Comparison of ENCODE assay signal across 12 cellular contexts in genomic region chr15:44812029-44812517, GRCh38.
DNase-seq lines count a peak whose midpoint lies in the region; ATAC-seq, FAIRE-seq and TF ChIP-seq lines count a peak whose summit lies in the region.
"Had no signal": no experiment of that assay in that cellular context is flagged by ENCODE, and none has a peak within 500 bp of the region (broad histone marks: within the 10 kb centered on the region; RNA-seq: fewer than 3 reads in every experiment).

No MANE protein-coding gene starts in this region.

- POLR2A ChIA-PET in HepG2 (lab: Yijun Ruan, JAX), result interaction anchor here (1.0 to 1.6 kb wide), 11 partner anchors 8 to 149 kb away, joined by 4 to 11 read pairs (median 5); partner anchors contain the start of genes B2M and SPG11

- H3K36me3 ChIP-seq in HepG2 (replicated peaks in 1 of 2; ENCODE audit: control insufficient read depth in 1 of 2, insufficient read depth in 2 of 2, low read length in 2 of 2) (no peaks in the 10 kb centered on the region), spleen (no peaks in the 10 kb centered on the region)
- H3K36me3 ChIP-seq: thyroid gland had no signal

- intact Hi-C loops in HepG2 (cut with micrococcal nuclease; ENCODE audit: unreplicated experiment), result loop anchor here (2.0 kb wide), 1 partner anchor 41 kb away; no protein-coding TSS in a partner anchor
- intact Hi-C loops in spleen (cut with DNase I; ENCODE audit: low total_unique reads), result no loop called here

- peaks cover 62% of the 10 kb centered on the region for H3K4me1 ChIP-seq in HepG2 (ENCODE audit: insufficient read depth, low read length)
- no peaks in the 10 kb centered on the region for H3K4me1 ChIP-seq in spleen
- H3K4me1 ChIP-seq: thyroid gland had no signal

- WGBS in HepG2 (ENCODE audit: low lambda C conversion rate), result 3% methylated on average over 5 of the region's 5 CpGs
- 65 to 81% (median 79%) methylated on average over 5 of the region's 5 CpGs for WGBS in spleen, 5 donors

- DNase-seq in DMS53 (lab: John Stamatoyannopoulos, UW) (peak; percentile 95), NCI-H187 treated with DMSO at 0.1 percent for 48 hours (lab: John Stamatoyannopoulos, UW) (peak; percentile 88), SHP77 treated with DMSO at 0.1 percent for 48 hours (lab: John Stamatoyannopoulos, UW) (peak; percentile 45), HepG2 (ENCODE audit: low spot score) (peak; percentile 93), spleen (no peak), inferior parietal cortex (ENCODE audit: extremely low spot score) (no peak)
- DNase-seq in stimulated activated CD4-positive, alpha-beta T cell treated with anti-CD3 and anti-CD28 coated beads, Interleukin-12 subunit alpha, Interleukin-12 subunit beta, amount 100 ng/mL, for 4 hours, result no peak
- DNase-seq in activated CD4-positive, alpha-beta T cell treated with anti-CD3 and anti-CD28 coated beads, Interleukin-2, amount 50 U/mL, for 4 hours, result no peak
- DNase-seq: effector CD4-positive, alpha-beta T cell; mesendoderm; retina; thyroid gland had no signal

- in situ Hi-C loops in HepG2 (cut with HindIII; ENCODE audit: extremely low pct_ligation_motif_present, low pct_unique_long_range_greater_than_20kb), result no loop called here

- TF ChIP-seq POLR2A in HepG2 (IDR thresholded peaks at IDR 0.05; ENCODE audit: insufficient read depth in 1 of 2, low read depth in 2 of 2, low read length in 2 of 2) (no peak), spleen (IDR thresholded peaks at IDR 0.05) (no peak)

- CTCF ChIA-PET in HepG2 (lab: Yijun Ruan, JAX; ENCODE audit: low intra/inter-chr PET ratio, low total read pairs), result no interaction called here

- peak overlapping the region; percentile 24 for H2AFZ ChIP-seq in HepG2 (ENCODE audit: low read length)

- BruUV-seq in HepG2 (replicated peaks; lab: Mats Ljungman, UMichigan), result no TSS peak

- H3K4me3 ChIP-seq in HepG2 (replicated peaks in 1 of 3; ENCODE audit: insufficient read depth in 1 of 3, low read depth in 2 of 3, low read length in 3 of 3) (peak overlapping the region in 1 of 3 experiments; percentile 13; a peak in 1 of 6 replicates), spleen (no peak overlapping the region)
- H3K4me3 ChIP-seq: thyroid gland had no signal

- H3K27ac ChIP-seq in HepG2 (ENCODE audit: extremely low read length, insufficient read depth, low read length), result peak overlapping the region; percentile 74
- H3K27ac ChIP-seq in spleen, result no peak overlapping the region
- H3K27ac ChIP-seq: thyroid gland had no signal

- peak overlapping the region; percentile 54 for H3K9ac ChIP-seq in HepG2 (ENCODE audit: insufficient read depth, low read depth, low read length)

- peak; percentile 95 for FAIRE-seq in HepG2 (lab: Jason Lieb, UNC)

- no peaks in the 10 kb centered on the region for H3K9me3 ChIP-seq in HepG2 (ENCODE audit: low read length)
- H3K9me3 ChIP-seq in spleen, result no peaks in the 10 kb centered on the region
- H3K9me3 ChIP-seq: thyroid gland had no signal

- H3K4me2 ChIP-seq in HepG2 (ENCODE audit: low read depth, low read length), result peak overlapping the region; percentile 66

- H3K79me2 ChIP-seq in HepG2 (ENCODE audit: insufficient read depth, low read length), result no peaks in the 10 kb centered on the region

- H3K27me3 ChIP-seq in HepG2 (ENCODE audit: control insufficient read depth in 1 of 2, insufficient read depth in 2 of 2, low read length in 2 of 2) (no peaks in the 10 kb centered on the region), spleen (replicated peaks in 1 of 7) (peaks cover 0 to 7% (median 0%) of the 10 kb centered on the region in 7 donors)
- H3K27me3 ChIP-seq: thyroid gland had no signal

- TF ChIP-seq CTCF in HepG2 (CRISPR knock-in tag; IDR thresholded peaks at IDR 0.05) (peak; percentile 64), spleen (IDR thresholded peaks at IDR 0.05 in 8 of 11, conservative IDR thresholded peaks at IDR 0.05 in 3 of 11) (no peak)

- ATAC-seq in HepG2, result peak; percentile 96

- TF ChIP-seq EP300 in HepG2 (IDR thresholded peaks at IDR 0.05; ENCODE audit: low read depth in 2 of 2, low read length in 2 of 2), result peak in 1 of 2 experiments; percentile 81; a peak in 3 of 4 replicates
- peak; percentile 70; the same call in 1 of the 2 replicates for TF ChIP-seq EP300 in HepG2 (CRISPR knock-in tag; IDR thresholded peaks at IDR 0.05; ENCODE audit: borderline replicate concordance)

- H4K20me1 ChIP-seq in HepG2 (ENCODE audit: insufficient read depth, low read length), result no peaks in the 10 kb centered on the region

- peak; percentile 62; the same call in 1 of the 2 replicates for TF ChIP-seq RAD21 in HepG2 (CRISPR knock-in tag; IDR thresholded peaks at IDR 0.05)

TF ChIP-seq in HepG2, 621 proteins besides CTCF, POLR2A, EP300 and RAD21 (continues in another document):
- TF ChIP-seq NR2F1 (CRISPR knock-in tag; IDR thresholded peaks at IDR 0.05), result peak in 1 of 2 experiments; percentile 23; a peak in 1 of 4 replicates
- no peak for TF ChIP-seq NONO (IDR thresholded peaks at IDR 0.05)
- peak; percentile 67 for TF ChIP-seq NONO (CRISPR knock-in tag; conservative IDR thresholded peaks at IDR 0.05)
- TF ChIP-seq ERF (CRISPR knock-in tag; IDR thresholded peaks at IDR 0.05), result peak; percentile 44; the same call in 1 of the 2 replicates
- TF ChIP-seq, protein P1, sequence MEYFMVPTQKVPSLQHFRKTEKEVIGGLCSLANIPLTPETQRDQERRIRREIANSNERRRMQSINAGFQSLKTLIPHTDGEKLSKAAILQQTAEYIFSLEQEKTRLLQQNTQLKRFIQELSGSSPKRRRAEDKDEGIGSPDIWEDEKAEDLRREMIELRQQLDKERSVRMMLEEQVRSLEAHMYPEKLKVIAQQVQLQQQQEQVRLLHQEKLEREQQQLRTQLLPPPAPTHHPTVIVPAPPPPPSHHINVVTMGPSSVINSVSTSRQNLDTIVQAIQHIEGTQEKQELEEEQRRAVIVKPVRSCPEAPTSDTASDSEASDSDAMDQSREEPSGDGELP (IDR thresholded peaks at IDR 0.05; ENCODE audit: borderline replicate concordance, low read depth), result peak; percentile 71; the same call in 1 of the 2 replicates
- TF ChIP-seq, protein P2, sequence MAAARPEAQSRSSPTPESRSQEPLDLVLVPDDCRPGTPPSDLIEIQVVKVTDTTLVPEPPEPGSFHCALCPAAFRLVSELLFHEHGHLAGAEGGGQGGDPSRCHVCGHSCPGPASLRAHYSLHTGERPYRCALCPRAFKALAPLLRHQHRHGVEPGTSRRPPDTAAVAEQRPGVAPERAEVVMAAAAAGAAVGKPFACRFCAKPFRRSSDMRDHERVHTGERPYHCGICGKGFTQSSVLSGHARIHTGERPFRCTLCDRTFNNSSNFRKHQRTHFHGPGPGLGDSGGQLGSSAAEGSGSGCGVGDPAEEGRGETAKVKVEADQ (CRISPR knock-in tag; IDR thresholded peaks at IDR 0.05; ENCODE audit: borderline replicate concordance), result no peak
- no peak for TF ChIP-seq ZXDC (CRISPR knock-in tag; IDR thresholded peaks at IDR 0.05)
- TF ChIP-seq RXRB (CRISPR knock-in tag; IDR thresholded peaks at IDR 0.05; ENCODE audit: borderline replicate concordance), result peak; percentile 84
- peak; percentile 72; the same call in 1 of the 2 replicates for TF ChIP-seq RXRA (CRISPR knock-in tag; IDR thresholded peaks at IDR 0.05)
- TF ChIP-seq, protein P3, sequence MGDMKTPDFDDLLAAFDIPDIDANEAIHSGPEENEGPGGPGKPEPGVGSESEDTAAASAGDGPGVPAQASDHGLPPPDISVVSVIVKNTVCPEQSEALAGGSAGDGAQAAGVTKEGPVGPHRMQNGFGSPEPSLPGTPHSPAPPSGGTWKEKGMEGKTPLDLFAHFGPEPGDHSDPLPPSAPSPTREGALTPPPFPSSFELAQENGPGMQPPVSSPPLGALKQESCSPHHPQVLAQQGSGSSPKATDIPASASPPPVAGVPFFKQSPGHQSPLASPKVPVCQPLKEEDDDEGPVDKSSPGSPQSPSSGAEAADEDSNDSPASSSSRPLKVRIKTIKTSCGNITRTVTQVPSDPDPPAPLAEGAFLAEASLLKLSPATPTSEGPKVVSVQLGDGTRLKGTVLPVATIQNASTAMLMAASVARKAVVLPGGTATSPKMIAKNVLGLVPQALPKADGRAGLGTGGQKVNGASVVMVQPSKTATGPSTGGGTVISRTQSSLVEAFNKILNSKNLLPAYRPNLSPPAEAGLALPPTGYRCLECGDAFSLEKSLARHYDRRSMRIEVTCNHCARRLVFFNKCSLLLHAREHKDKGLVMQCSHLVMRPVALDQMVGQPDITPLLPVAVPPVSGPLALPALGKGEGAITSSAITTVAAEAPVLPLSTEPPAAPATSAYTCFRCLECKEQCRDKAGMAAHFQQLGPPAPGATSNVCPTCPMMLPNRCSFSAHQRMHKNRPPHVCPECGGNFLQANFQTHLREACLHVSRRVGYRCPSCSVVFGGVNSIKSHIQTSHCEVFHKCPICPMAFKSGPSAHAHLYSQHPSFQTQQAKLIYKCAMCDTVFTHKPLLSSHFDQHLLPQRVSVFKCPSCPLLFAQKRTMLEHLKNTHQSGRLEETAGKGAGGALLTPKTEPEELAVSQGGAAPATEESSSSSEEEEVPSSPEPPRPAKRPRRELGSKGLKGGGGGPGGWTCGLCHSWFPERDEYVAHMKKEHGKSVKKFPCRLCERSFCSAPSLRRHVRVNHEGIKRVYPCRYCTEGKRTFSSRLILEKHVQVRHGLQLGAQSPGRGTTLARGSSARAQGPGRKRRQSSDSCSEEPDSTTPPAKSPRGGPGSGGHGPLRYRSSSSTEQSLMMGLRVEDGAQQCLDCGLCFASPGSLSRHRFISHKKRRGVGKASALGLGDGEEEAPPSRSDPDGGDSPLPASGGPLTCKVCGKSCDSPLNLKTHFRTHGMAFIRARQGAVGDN (CRISPR knock-in tag; IDR thresholded peaks at IDR 0.05), result peak; percentile 66
- no peak for TF ChIP-seq ZFP36 (IDR thresholded peaks at IDR 0.05; ENCODE audit: borderline replicate concordance, low read depth, low read length, partially characterized antibody)

Comparison
In these comparisons a context has a peak if more than half of its experiments do, and no peak if none do; other contexts are left out.
1. DNase-seq: peak in DMS53 (single experiment), NCI-H187 treated with DMSO at 0.1 percent for 48 hours (single experiment), SHP77 treated with DMSO at 0.1 percent for 48 hours (single experiment) and HepG2 (single experiment); none in spleen (single experiment), stimulated activated CD4-positive, alpha-beta T cell treated with anti-CD3 and anti-CD28 coated beads, Interleukin-12 subunit alpha, Interleukin-12 subunit beta, amount 100 ng/mL, for 4 hours (single experiment), activated CD4-positive, alpha-beta T cell treated with anti-CD3 and anti-CD28 coated beads, Interleukin-2, amount 50 U/mL, for 4 hours (0 of 2) and inferior parietal cortex (single experiment).